8 cellular contexts compared by ENCODE assay signal in genomic region chr1:28552482-28553228, GRCh38. TPM values are rescaled to one million over a fixed set of nuclear protein-coding genes. Genes with fewer than 3 reads are reported as not detected.
DNase-seq lines count a peak whose midpoint lies in the region; ATAC-seq, FAIRE-seq and TF ChIP-seq lines count a peak whose summit lies in the region.

Gene TRNAU1AP (plus strand): TSS chr1:28553085. CDS start chr1:28553111, 26 bp downstream.

- ATAC-seq in HG02798 (IDR thresholded peaks at IDR 0.05; ENCODE audit: poor library complexity, unreplicated experiment) (peak; percentile 95), Right ventricle myocardium superior (ENCODE audit: poor library complexity) (peak; percentile 99), pancreas (peak; percentile 96 to 99 (median 98))
- peak; percentile 90 for ATAC-seq in activated naive CD8-positive, alpha-beta T cell treated with anti-CD3 and anti-CD28 coated beads, Interleukin-2, amount 50 U/mL, for 24 hours

- TF ChIP-seq POLR2A in GM12891 (IDR thresholded peaks at IDR 0.05; ENCODE audit: low read depth, low read length), result peak; percentile 62; the same call in 1 of the 2 replicates
- TF ChIP-seq POLR2A in thyroid gland (IDR thresholded peaks at IDR 0.05), result peak in 1 of 2 donors; percentile 72

- FAIRE-seq in GM12891 (lab: Jason Lieb, UNC) (peak; percentile 76), pancreas (lab: Jason Lieb, UNC) (no peak)

- no peaks in the 10 kb centered on the region for H3K27me3 ChIP-seq in pancreas
- no peaks in the 10 kb centered on the region for H3K27me3 ChIP-seq in thyroid gland

- H3K27ac Mint-ChIP-seq in activated naive CD8-positive, alpha-beta T cell treated with anti-CD3 and anti-CD28 coated beads, Interleukin-2, amount 50 U/mL, for 24 hours, result peak within 1 kb of the TSS; percentile 99

- intact Hi-C loops in Right ventricle myocardium superior (cut with DNase I) (no loop called here), pancreas (cut with DNase I) (no loop called here), thyroid gland (cut with DNase I) (no loop called here)

- no peaks in the 10 kb centered on the region for H3K27me3 Mint-ChIP-seq in activated naive CD8-positive, alpha-beta T cell treated with anti-CD3 and anti-CD28 coated beads, Interleukin-2, amount 50 U/mL, for 24 hours

- peaks cover 31% of the 10 kb centered on the region for H3K4me1 Mint-ChIP-seq in activated naive CD8-positive, alpha-beta T cell treated with anti-CD3 and anti-CD28 coated beads, Interleukin-2, amount 50 U/mL, for 24 hours

- H3K36me3 Mint-ChIP-seq in activated naive CD8-positive, alpha-beta T cell treated with anti-CD3 and anti-CD28 coated beads, Interleukin-2, amount 50 U/mL, for 24 hours (ENCODE audit: low read depth), result peaks cover 17% of the 10 kb centered on the region

- no peaks in the 10 kb centered on the region for H3K9me3 Mint-ChIP-seq in activated naive CD8-positive, alpha-beta T cell treated with anti-CD3 and anti-CD28 coated beads, Interleukin-2, amount 50 U/mL, for 24 hours

- H3K27ac ChIP-seq in pancreas, result peak within 1 kb of the TSS; percentile 33 to 75 (median 56)
- peak within 1 kb of the TSS; percentile 55 to 68 (median 63) for H3K27ac ChIP-seq in thyroid gland

- peak within 1 kb of the TSS; percentile 99 for H3K4me3 Mint-ChIP-seq in activated naive CD8-positive, alpha-beta T cell treated with anti-CD3 and anti-CD28 coated beads, Interleukin-2, amount 50 U/mL, for 24 hours

- WGBS in pancreas, 2 donors, result 1% methylated on average over 56 to 57 of the region's 57 CpGs
- WGBS in thyroid gland, 2 donors, result 0 to 2% methylated on average over 32 to 53 of the region's 57 CpGs

- H3K4me3 ChIP-seq in pancreas (peak within 1 kb of the TSS; percentile 63 to 89 (median 79)), thyroid gland (replicated peaks in 1 of 3) (peak within 1 kb of the TSS; percentile 66 to 81 (median 77))

- H3K36me3 ChIP-seq in pancreas, result no peaks in the 10 kb centered on the region
- peaks cover 8 to 9% of the 10 kb centered on the region in 2 donors for H3K36me3 ChIP-seq in thyroid gland

- TF ChIP-seq CTCF in pancreas (IDR thresholded peaks at IDR 0.05) (no peak), thyroid gland (IDR thresholded peaks at IDR 0.05) (peak in 2 of 6 experiments; percentile 21 to 24)

- DNase-seq in GM12891 (ENCODE audit: insufficient read length, low spot score) (peak; percentile 91), NCI-H1436 (lab: John Stamatoyannopoulos, UW) (peak; percentile 95), SW480 (ENCODE audit: low spot score) (peak; percentile 91), Right ventricle myocardium superior (peak; percentile 98), pancreas (peak; percentile 95 to 99 (median 97)), thyroid gland (peak; percentile 95 to 98)
- peak; percentile 98 for DNase-seq in activated naive CD8-positive, alpha-beta T cell treated with anti-CD3 and anti-CD28 coated beads, Interleukin-2, amount 50 U/mL, for 24 hours

- H3K4me1 ChIP-seq in pancreas (peaks cover 0 to 3% (median 0%) of the 10 kb centered on the region in 3 donors), thyroid gland (peaks cover 0 to 9% of the 10 kb centered on the region in 2 donors)

- no peaks in the 10 kb centered on the region for H3K9me3 ChIP-seq in pancreas
- no peaks in the 10 kb centered on the region for H3K9me3 ChIP-seq in thyroid gland

TF ChIP-seq in GM12891, 5 proteins besides CTCF, POLR2A, EP300 and RAD21:
- peak; percentile 42; the same call in 1 of the 2 replicates for TF ChIP-seq POLR2AphosphoS5 (IDR thresholded peaks at IDR 0.05; ENCODE audit: low read depth, low read length)
- TF ChIP-seq PAX5 (IDR thresholded peaks at IDR 0.05; ENCODE audit: insufficient read depth, low read length, severe bottlenecking), result peak; percentile 42
- no peak for TF ChIP-seq SPI1 (IDR thresholded peaks at IDR 0.05; ENCODE audit: low read depth, low read length)
- peak; percentile 8; the same call in 1 of the 2 replicates for TF ChIP-seq POU2F2 (IDR thresholded peaks at IDR 0.05; ENCODE audit: low read depth, low read length)
- peak; percentile 73; the same call in 1 of the 2 replicates for TF ChIP-seq TAF1 (IDR thresholded peaks at IDR 0.05; ENCODE audit: low read depth, low read length)

RNA-seq across cellular contexts. Expression of gene TRNAU1AP, which starts in this region (rescaled TPM):
- 20.8 TPM for polyA plus RNA-seq in GM12891 (2012; ENCODE audit: low read depth, missing spikeins)
- total RNA-seq in Right ventricle myocardium superior, result 11.7 TPM
- 10 to 100 TPM in 3 of 6 donors, 1 to 10 TPM in 3; 5.5 to 12.2 (median 9.6) TPM for total RNA-seq in pancreas
- polyA plus RNA-seq in pancreas, result 10 to 100 TPM; 16.9 to 17.8 TPM
- 10 to 100 TPM; 14.8 to 26.6 (median 20.6) TPM for total RNA-seq in thyroid gland

Comparison
In these comparisons a context has a peak if more than half of its experiments do, and no peak if none do; other contexts are left out.
1. Peak in every context shown above with its lines: DNase-seq, ATAC-seq, H3K4me3 ChIP-seq and H3K27ac ChIP-seq.